In the genomic region with DNA sequence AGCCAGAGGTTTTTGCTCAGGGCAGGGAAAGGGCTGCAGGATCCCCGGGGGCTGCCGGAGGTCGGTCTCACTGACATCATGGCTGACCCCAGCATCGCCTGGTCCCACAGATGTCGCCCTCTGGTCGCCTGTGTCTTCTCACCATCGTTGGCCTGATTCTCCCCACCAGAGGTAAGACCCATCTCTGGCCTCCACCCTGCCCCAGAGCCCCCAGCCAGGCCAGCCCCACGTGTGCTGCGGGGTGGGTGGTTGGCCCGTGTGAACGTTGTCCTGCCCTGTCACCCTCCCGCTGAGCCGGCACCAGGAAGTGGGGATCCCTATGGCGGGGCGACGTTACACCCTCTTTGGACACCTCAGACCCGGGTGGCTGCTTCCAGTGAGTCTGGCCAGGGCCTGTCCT, we compare ENCODE assay signal across 2 cellular contexts.
TF ChIP-seq lines count a peak whose summit lies in the region.

No MANE protein-coding gene starts in this region.

TF ChIP-seq in SK-N-SH treated with all-trans-retinoic acid at 6 μM for 48 hours, 23 proteins besides CTCF, POLR2A, EP300 and RAD21:
- TF ChIP-seq, protein P1, sequence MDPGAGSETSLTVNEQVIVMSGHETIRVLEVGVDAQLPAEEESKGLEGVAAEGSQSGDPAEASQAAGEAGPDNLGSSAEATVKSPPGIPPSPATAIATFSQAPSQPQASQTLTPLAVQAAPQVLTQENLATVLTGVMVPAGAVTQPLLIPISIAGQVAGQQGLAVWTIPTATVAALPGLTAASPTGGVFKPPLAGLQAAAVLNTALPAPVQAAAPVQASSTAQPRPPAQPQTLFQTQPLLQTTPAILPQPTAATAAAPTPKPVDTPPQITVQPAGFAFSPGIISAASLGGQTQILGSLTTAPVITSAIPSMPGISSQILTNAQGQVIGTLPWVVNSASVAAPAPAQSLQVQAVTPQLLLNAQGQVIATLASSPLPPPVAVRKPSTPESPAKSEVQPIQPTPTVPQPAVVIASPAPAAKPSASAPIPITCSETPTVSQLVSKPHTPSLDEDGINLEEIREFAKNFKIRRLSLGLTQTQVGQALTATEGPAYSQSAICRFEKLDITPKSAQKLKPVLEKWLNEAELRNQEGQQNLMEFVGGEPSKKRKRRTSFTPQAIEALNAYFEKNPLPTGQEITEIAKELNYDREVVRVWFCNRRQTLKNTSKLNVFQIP (CRISPR knock-in tag; IDR thresholded peaks at IDR 0.05; ENCODE audit: borderline replicate concordance, low read depth) = no peak
- TF ChIP-seq BACH2 (CRISPR knock-in tag; IDR thresholded peaks at IDR 0.05; ENCODE audit: borderline replicate concordance) (no peak), ZFP30 (CRISPR knock-in tag; IDR thresholded peaks at IDR 0.05) (no peak), SNAI2 (CRISPR knock-in tag; IDR thresholded peaks at IDR 0.05) (no peak), ZC3H10 (CRISPR knock-in tag; IDR thresholded peaks at IDR 0.05) (no peak), OSR1 (CRISPR knock-in tag; IDR thresholded peaks at IDR 0.05) (no peak), GLIS3 (CRISPR knock-in tag; IDR thresholded peaks at IDR 0.05) (no peak), ZNF8 (CRISPR knock-in tag; IDR thresholded peaks at IDR 0.05) (no peak), PPARA (CRISPR knock-in tag; IDR thresholded peaks at IDR 0.05; ENCODE audit: borderline replicate concordance) (no peak), TOX (CRISPR knock-in tag; IDR thresholded peaks at IDR 0.05; ENCODE audit: borderline replicate concordance) (no peak), CSDC2 (CRISPR knock-in tag; IDR thresholded peaks at IDR 0.05) (no peak), RARB (CRISPR knock-in tag; IDR thresholded peaks at IDR 0.05) (no peak), ESRRG (CRISPR knock-in tag; IDR thresholded peaks at IDR 0.05) (no peak)
- TF ChIP-seq, protein P2, sequence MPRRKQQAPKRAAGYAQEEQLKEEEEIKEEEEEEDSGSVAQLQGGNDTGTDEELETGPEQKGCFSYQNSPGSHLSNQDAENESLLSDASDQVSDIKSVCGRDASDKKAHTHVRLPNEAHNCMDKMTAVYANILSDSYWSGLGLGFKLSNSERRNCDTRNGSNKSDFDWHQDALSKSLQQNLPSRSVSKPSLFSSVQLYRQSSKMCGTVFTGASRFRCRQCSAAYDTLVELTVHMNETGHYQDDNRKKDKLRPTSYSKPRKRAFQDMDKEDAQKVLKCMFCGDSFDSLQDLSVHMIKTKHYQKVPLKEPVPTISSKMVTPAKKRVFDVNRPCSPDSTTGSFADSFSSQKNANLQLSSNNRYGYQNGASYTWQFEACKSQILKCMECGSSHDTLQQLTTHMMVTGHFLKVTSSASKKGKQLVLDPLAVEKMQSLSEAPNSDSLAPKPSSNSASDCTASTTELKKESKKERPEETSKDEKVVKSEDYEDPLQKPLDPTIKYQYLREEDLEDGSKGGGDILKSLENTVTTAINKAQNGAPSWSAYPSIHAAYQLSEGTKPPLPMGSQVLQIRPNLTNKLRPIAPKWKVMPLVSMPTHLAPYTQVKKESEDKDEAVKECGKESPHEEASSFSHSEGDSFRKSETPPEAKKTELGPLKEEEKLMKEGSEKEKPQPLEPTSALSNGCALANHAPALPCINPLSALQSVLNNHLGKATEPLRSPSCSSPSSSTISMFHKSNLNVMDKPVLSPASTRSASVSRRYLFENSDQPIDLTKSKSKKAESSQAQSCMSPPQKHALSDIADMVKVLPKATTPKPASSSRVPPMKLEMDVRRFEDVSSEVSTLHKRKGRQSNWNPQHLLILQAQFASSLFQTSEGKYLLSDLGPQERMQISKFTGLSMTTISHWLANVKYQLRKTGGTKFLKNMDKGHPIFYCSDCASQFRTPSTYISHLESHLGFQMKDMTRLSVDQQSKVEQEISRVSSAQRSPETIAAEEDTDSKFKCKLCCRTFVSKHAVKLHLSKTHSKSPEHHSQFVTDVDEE (CRISPR knock-in tag; IDR thresholded peaks at IDR 0.05) = no peak
- TF ChIP-seq, protein P3, sequence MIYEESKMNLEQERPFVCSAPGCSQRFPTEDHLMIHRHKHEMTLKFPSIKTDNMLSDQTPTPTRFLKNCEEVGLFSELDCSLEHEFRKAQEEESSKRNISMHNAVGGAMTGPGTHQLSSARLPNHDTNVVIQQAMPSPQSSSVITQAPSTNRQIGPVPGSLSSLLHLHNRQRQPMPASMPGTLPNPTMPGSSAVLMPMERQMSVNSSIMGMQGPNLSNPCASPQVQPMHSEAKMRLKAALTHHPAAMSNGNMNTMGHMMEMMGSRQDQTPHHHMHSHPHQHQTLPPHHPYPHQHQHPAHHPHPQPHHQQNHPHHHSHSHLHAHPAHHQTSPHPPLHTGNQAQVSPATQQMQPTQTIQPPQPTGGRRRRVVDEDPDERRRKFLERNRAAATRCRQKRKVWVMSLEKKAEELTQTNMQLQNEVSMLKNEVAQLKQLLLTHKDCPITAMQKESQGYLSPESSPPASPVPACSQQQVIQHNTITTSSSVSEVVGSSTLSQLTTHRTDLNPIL (CRISPR knock-in tag; IDR thresholded peaks at IDR 0.05; ENCODE audit: low read depth) = no peak
TF ChIP-seq in SK-N-SH treated with all-trans-retinoic acid at 6 μM for 48 hours: peak in this region for 0.

TF ChIP-seq in H1, 55 proteins besides CTCF, POLR2A, EP300 and RAD21:
- TF ChIP-seq, protein P4, sequence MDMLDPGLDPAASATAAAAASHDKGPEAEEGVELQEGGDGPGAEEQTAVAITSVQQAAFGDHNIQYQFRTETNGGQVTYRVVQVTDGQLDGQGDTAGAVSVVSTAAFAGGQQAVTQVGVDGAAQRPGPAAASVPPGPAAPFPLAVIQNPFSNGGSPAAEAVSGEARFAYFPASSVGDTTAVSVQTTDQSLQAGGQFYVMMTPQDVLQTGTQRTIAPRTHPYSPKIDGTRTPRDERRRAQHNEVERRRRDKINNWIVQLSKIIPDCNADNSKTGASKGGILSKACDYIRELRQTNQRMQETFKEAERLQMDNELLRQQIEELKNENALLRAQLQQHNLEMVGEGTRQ (IDR thresholded peaks at IDR 0.05; ENCODE audit: low read length) = no peak
- TF ChIP-seq, protein P5, sequence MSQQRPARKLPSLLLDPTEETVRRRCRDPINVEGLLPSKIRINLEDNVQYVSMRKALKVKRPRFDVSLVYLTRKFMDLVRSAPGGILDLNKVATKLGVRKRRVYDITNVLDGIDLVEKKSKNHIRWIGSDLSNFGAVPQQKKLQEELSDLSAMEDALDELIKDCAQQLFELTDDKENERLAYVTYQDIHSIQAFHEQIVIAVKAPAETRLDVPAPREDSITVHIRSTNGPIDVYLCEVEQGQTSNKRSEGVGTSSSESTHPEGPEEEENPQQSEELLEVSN (IDR thresholded peaks at IDR 0.05) = no peak
- TF ChIP-seq JUN (IDR thresholded peaks at IDR 0.05; ENCODE audit: low read depth, low read length) (no peak), NANOG (IDR thresholded peaks at IDR 0.05; ENCODE audit: insufficient read depth, low read depth, low read length, poor library complexity, severe bottlenecking) (no peak), JUND (IDR thresholded peaks at IDR 0.05; ENCODE audit: low read length) (no peak), TAF1 (IDR thresholded peaks at IDR 0.05; ENCODE audit: low read depth, low read length) (no peak)
- TF ChIP-seq, protein P6, sequence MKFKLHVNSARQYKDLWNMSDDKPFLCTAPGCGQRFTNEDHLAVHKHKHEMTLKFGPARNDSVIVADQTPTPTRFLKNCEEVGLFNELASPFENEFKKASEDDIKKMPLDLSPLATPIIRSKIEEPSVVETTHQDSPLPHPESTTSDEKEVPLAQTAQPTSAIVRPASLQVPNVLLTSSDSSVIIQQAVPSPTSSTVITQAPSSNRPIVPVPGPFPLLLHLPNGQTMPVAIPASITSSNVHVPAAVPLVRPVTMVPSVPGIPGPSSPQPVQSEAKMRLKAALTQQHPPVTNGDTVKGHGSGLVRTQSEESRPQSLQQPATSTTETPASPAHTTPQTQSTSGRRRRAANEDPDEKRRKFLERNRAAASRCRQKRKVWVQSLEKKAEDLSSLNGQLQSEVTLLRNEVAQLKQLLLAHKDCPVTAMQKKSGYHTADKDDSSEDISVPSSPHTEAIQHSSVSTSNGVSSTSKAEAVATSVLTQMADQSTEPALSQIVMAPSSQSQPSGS (IDR thresholded peaks at IDR 0.05; ENCODE audit: low read length) = no peak
